Comparison of ENCODE assay signal across 6 cellular contexts in the genomic region with DNA sequence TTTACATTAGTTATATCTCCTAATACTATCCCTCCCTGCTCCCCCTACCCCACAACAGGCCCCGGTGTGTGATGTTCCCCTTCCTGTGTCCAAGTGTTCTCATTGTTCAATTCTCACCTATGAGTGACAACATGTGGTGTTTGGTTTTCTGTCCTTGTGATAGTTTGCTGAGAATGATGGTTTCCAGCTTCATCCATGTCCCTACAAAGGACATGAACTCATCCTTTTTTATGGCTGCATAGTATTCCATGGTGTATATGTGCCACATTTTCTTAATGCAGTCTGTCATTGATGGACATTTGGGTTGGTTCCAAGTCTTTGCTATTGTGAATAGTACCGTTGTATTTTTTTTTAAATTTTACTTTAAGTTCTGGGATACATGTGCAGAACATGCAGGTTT. TPM values are rescaled to one million over a fixed set of nuclear protein-coding genes. Genes with fewer than 3 reads are reported as not detected.
"Had no signal": no experiment of that assay in that cellular context is flagged by ENCODE, and none has a peak within 500 bp of the region (broad histone marks: within the 10 kb centered on the region; RNA-seq: fewer than 3 reads in every experiment).

No MANE protein-coding gene starts in this region.

RNA-seq across cellular contexts. Expression of a gene that starts 42.7 kb away (rescaled TPM):
- total RNA-seq: activated naive CD4-positive, alpha-beta T cell treated with anti-CD3 and anti-CD28 coated beads for 36 hours; activated naive CD8-positive, alpha-beta T cell treated with anti-CD3 and anti-CD28 coated beads for 36 hours; activated naive CD8-positive, alpha-beta T cell treated with anti-CD3 and anti-CD28 coated beads, Interleukin-2, amount 10 ng/mL, durations not matched to agents 7 days and 5 days; activated T-helper 1 cell treated with anti-CD3 and anti-CD28 coated beads, Interleukin-12 subunit alpha, Interleukin-12 subunit beta, Interleukin-2, Interleukin-4 antibody, amounts not matched to agents 30 ng/mL and 10 ng/mL and 1 ng/mL, durations not matched to agents 14 hours and 24 hours and 36 hours; activated T-helper 17 cell treated with anti-CD3 and anti-CD28 coated beads, Interleukin-2, amount 50 U/mL, for 72 hours; activated T-helper 2 cell treated with anti-CD3 and anti-CD28 coated beads, Interferon-gamma antibody, Interleukin-2, Interleukin-4, amounts not matched to agents 10 μg/mL and 5 μg/mL and 100 μg/mL, durations not matched to agents 14 hours and 24 hours and 36 hours had no signal
